1 cellular context compared by ENCODE assay signal in the genomic region with DNA sequence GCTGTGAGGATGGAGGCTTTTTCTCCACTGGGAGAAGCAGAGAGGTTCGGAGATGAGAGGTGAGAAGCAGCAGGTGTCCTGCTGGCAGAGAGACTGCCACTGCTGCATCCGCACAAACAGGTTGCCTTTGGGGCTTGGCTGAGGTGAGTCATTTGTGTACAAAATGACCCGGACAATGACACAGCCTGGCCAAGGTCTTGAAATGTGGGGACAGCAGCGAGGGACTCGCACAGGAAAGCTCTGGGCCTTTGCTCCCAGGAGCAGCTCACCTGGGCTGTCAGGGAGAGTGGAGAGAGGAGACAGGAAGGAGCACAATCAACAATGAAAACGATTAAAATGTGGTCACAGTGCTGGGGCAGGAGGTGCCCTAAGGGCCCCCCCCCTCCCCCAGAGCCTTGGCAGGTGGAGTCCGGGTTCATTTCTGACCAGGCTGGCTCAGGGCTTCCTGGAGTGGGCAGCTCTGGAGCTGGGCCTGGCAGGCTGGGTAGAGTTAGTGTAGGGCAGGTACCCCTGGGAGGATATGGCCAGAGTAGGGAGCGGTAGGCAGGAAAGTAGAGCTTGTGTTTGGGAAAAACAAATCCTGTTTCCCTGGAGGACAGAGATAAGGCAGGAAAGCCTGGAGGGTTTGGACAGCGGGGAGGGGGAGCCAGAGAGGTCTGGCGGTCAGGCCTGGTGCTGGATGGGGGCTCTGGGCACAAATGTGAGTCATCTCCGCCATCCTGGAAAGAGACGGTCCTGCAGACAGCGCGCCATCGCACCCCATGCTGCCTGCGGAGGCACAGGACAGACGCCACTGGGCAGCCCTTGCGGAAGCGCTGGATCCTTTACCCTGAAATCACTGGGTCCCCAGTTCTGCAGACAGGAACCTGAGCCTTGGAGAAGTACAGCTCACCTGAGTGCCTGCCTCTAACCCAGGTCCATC.
TF ChIP-seq lines count a peak whose summit lies in the region.

No MANE protein-coding gene starts in this region.

TF ChIP-seq in HepG2, 621 proteins besides CTCF, POLR2A, EP300 and RAD21 (continued from another document and continues in another):
- TF ChIP-seq, protein P1, sequence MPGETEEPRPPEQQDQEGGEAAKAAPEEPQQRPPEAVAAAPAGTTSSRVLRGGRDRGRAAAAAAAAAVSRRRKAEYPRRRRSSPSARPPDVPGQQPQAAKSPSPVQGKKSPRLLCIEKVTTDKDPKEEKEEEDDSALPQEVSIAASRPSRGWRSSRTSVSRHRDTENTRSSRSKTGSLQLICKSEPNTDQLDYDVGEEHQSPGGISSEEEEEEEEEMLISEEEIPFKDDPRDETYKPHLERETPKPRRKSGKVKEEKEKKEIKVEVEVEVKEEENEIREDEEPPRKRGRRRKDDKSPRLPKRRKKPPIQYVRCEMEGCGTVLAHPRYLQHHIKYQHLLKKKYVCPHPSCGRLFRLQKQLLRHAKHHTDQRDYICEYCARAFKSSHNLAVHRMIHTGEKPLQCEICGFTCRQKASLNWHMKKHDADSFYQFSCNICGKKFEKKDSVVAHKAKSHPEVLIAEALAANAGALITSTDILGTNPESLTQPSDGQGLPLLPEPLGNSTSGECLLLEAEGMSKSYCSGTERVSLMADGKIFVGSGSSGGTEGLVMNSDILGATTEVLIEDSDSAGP (CRISPR knock-in tag; IDR thresholded peaks at IDR 0.05; ENCODE audit: borderline replicate concordance), result peak; percentile 43; the same call in 1 of the 2 replicates
- TF ChIP-seq, protein P2, sequence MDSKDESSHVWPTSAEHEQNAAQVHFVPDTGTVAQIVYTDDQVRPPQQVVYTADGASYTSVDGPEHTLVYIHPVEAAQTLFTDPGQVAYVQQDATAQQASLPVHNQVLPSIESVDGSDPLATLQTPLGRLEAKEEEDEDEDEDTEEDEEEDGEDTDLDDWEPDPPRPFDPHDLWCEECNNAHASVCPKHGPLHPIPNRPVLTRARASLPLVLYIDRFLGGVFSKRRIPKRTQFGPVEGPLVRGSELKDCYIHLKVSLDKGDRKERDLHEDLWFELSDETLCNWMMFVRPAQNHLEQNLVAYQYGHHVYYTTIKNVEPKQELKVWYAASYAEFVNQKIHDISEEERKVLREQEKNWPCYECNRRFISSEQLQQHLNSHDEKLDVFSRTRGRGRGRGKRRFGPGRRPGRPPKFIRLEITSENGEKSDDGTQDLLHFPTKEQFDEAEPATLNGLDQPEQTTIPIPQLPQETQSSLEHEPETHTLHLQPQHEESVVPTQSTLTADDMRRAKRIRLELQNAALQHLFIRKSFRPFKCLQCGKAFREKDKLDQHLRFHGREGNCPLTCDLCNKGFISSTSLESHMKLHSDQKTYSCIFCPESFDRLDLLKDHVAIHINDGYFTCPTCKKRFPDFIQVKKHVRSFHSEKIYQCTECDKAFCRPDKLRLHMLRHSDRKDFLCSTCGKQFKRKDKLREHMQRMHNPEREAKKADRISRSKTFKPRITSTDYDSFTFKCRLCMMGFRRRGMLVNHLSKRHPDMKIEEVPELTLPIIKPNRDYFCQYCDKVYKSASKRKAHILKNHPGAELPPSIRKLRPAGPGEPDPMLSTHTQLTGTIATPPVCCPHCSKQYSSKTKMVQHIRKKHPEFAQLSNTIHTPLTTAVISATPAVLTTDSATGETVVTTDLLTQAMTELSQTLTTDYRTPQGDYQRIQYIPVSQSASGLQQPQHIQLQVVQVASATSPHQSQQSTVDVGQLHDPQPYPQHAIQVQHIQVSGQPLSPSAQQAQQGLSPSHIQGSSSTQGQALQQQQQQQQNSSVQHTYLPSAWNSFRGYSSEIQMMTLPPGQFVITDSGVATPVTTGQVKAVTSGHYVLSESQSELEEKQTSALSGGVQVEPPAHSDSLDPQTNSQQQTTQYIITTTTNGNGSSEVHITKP (CRISPR knock-in tag; IDR thresholded peaks at IDR 0.05; ENCODE audit: low read depth), result peak; percentile 37; the same call in 1 of the 2 replicates
- TF ChIP-seq KAT8 (CRISPR knock-in tag; IDR thresholded peaks at IDR 0.05), result 0 out of 2 replicates have a peak, but pooled peaks have one; percentile 30
- TF ChIP-seq, protein P3, sequence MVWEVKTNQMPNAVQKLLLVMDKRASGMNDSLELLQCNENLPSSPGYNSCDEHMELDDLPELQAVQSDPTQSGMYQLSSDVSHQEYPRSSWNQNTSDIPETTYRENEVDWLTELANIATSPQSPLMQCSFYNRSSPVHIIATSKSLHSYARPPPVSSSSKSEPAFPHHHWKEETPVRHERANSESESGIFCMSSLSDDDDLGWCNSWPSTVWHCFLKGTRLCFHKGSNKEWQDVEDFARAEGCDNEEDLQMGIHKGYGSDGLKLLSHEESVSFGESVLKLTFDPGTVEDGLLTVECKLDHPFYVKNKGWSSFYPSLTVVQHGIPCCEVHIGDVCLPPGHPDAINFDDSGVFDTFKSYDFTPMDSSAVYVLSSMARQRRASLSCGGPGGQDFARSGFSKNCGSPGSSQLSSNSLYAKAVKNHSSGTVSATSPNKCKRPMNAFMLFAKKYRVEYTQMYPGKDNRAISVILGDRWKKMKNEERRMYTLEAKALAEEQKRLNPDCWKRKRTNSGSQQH (CRISPR knock-in tag; IDR thresholded peaks at IDR 0.05; ENCODE audit: low read depth), result peak; percentile 49; the same call in 1 of the 2 replicates
- peak; percentile 25; the same call in 1 of the 2 replicates for TF ChIP-seq IRF2 (CRISPR knock-in tag; IDR thresholded peaks at IDR 0.05)
- TF ChIP-seq ZBTB42 (CRISPR knock-in tag; IDR thresholded peaks at IDR 0.05), result no peak
- TF ChIP-seq ZSCAN25 (CRISPR knock-in tag; IDR thresholded peaks at IDR 0.05), result no peak
- 0 out of 2 replicates have a peak, but pooled peaks have one; percentile 27 for TF ChIP-seq ZSCAN29 (CRISPR knock-in tag; conservative IDR thresholded peaks at IDR 0.05)
- peak; percentile 36; the same call in 1 of the 2 replicates for TF ChIP-seq HOXA3 (CRISPR knock-in tag; IDR thresholded peaks at IDR 0.05)
- TF ChIP-seq FOSL2 (CRISPR knock-in tag; IDR thresholded peaks at IDR 0.05), result peak; percentile 99
- no peak for TF ChIP-seq RELA (CRISPR knock-in tag; IDR thresholded peaks at IDR 0.05)
- TF ChIP-seq MXD4 (CRISPR knock-in tag; IDR thresholded peaks at IDR 0.05), result peak; percentile 42; the same call in 1 of the 2 replicates
- TF ChIP-seq NCOA2 (CRISPR knock-in tag; IDR thresholded peaks at IDR 0.05), result peak; percentile 11; the same call in 1 of the 2 replicates
- TF ChIP-seq PPARG (CRISPR knock-in tag; conservative IDR thresholded peaks at IDR 0.05), result 0 out of 2 replicates have a peak, but pooled peaks have one; percentile 11
- TF ChIP-seq, protein P4, sequence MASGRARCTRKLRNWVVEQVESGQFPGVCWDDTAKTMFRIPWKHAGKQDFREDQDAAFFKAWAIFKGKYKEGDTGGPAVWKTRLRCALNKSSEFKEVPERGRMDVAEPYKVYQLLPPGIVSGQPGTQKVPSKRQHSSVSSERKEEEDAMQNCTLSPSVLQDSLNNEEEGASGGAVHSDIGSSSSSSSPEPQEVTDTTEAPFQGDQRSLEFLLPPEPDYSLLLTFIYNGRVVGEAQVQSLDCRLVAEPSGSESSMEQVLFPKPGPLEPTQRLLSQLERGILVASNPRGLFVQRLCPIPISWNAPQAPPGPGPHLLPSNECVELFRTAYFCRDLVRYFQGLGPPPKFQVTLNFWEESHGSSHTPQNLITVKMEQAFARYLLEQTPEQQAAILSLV (CRISPR knock-in tag; IDR thresholded peaks at IDR 0.05; ENCODE audit: borderline replicate concordance), result no peak
- no peak for TF ChIP-seq ZC3H13 (CRISPR knock-in tag; IDR thresholded peaks at IDR 0.05)
- TF ChIP-seq ZNF558 (CRISPR knock-in tag; IDR thresholded peaks at IDR 0.05; ENCODE audit: borderline replicate concordance), result no peak
- TF ChIP-seq MEF2D (CRISPR knock-in tag; IDR thresholded peaks at IDR 0.05), result peak; percentile 42; the same call in 1 of the 2 replicates
- TF ChIP-seq, protein P5, sequence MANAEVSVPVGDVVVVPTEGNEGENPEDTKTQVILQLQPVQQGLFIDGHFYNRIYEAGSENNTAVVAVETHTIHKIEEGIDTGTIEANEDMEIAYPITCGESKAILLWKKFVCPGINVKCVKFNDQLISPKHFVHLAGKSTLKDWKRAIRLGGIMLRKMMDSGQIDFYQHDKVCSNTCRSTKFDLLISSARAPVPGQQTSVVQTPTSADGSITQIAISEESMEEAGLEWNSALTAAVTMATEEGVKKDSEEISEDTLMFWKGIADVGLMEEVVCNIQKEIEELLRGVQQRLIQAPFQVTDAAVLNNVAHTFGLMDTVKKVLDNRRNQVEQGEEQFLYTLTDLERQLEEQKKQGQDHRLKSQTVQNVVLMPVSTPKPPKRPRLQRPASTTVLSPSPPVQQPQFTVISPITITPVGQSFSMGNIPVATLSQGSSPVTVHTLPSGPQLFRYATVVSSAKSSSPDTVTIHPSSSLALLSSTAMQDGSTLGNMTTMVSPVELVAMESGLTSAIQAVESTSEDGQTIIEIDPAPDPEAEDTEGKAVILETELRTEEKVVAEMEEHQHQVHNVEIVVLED (CRISPR knock-in tag; IDR thresholded peaks at IDR 0.05; ENCODE audit: borderline replicate concordance), result 0 out of 2 replicates have a peak, but pooled peaks have one; percentile 13
- TF ChIP-seq, protein P6, sequence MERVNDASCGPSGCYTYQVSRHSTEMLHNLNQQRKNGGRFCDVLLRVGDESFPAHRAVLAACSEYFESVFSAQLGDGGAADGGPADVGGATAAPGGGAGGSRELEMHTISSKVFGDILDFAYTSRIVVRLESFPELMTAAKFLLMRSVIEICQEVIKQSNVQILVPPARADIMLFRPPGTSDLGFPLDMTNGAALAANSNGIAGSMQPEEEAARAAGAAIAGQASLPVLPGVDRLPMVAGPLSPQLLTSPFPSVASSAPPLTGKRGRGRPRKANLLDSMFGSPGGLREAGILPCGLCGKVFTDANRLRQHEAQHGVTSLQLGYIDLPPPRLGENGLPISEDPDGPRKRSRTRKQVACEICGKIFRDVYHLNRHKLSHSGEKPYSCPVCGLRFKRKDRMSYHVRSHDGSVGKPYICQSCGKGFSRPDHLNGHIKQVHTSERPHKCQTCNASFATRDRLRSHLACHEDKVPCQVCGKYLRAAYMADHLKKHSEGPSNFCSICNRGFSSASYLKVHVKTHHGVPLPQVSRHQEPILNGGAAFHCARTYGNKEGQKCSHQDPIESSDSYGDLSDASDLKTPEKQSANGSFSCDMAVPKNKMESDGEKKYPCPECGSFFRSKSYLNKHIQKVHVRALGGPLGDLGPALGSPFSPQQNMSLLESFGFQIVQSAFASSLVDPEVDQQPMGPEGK (CRISPR knock-in tag; IDR thresholded peaks at IDR 0.05), result peak; percentile 38; the same call in 1 of the 2 replicates
- TF ChIP-seq, protein P7, sequence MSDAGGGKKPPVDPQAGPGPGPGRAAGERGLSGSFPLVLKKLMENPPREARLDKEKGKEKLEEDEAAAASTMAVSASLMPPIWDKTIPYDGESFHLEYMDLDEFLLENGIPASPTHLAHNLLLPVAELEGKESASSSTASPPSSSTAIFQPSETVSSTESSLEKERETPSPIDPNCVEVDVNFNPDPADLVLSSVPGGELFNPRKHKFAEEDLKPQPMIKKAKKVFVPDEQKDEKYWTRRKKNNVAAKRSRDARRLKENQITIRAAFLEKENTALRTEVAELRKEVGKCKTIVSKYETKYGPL (CRISPR knock-in tag; IDR thresholded peaks at IDR 0.05), result no peak
- no peak for TF ChIP-seq ZFAT (CRISPR knock-in tag; conservative IDR thresholded peaks at IDR 0.05)
- TF ChIP-seq, protein P8, sequence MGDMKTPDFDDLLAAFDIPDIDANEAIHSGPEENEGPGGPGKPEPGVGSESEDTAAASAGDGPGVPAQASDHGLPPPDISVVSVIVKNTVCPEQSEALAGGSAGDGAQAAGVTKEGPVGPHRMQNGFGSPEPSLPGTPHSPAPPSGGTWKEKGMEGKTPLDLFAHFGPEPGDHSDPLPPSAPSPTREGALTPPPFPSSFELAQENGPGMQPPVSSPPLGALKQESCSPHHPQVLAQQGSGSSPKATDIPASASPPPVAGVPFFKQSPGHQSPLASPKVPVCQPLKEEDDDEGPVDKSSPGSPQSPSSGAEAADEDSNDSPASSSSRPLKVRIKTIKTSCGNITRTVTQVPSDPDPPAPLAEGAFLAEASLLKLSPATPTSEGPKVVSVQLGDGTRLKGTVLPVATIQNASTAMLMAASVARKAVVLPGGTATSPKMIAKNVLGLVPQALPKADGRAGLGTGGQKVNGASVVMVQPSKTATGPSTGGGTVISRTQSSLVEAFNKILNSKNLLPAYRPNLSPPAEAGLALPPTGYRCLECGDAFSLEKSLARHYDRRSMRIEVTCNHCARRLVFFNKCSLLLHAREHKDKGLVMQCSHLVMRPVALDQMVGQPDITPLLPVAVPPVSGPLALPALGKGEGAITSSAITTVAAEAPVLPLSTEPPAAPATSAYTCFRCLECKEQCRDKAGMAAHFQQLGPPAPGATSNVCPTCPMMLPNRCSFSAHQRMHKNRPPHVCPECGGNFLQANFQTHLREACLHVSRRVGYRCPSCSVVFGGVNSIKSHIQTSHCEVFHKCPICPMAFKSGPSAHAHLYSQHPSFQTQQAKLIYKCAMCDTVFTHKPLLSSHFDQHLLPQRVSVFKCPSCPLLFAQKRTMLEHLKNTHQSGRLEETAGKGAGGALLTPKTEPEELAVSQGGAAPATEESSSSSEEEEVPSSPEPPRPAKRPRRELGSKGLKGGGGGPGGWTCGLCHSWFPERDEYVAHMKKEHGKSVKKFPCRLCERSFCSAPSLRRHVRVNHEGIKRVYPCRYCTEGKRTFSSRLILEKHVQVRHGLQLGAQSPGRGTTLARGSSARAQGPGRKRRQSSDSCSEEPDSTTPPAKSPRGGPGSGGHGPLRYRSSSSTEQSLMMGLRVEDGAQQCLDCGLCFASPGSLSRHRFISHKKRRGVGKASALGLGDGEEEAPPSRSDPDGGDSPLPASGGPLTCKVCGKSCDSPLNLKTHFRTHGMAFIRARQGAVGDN (CRISPR knock-in tag; IDR thresholded peaks at IDR 0.05), result peak; percentile 79
